ENCODE assay signal across 8 cellular contexts in the genomic region with DNA sequence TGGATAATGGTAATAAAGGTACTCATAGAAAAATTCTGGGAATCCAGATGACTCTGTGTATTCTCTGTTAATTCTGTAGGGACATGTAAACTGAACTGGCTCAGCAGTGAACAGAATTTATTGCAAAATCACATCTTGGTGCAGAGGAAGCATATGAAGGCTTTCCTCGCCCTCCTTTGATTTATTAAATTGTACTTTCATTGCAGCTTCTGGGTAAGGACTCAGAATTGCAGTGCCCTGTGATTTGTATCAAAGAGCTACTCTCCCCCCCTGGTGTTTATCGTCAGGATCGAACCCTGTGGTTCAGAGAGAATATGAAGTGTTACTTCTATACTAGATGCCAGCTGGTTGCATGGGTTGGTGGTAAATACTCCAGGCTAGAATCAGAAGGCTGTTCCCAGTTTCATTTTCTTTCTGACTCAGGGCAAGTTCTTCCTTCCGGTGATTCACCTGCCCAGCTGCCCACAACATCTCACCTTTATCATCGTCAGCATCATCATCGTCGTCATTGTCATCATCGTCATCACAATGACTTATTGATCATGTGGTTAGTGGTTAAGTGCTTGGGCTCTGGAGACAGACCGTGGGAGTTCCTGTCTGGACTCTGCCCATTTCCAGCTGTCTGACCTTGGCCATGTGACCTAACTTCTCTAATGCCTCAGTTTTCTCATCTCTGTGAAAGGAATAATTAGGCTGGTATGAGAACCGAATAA.
DNase-seq lines count a peak whose midpoint lies in the region; ATAC-seq and TF ChIP-seq lines count a peak whose summit lies in the region.

No MANE protein-coding gene starts in this region.

- no peak overlapping the region for H3K4me3 ChIP-seq in lower lobe of right lung

- no peaks in the 10 kb centered on the region for H3K27me3 ChIP-seq in lower lobe of right lung (ENCODE audit: low read depth)

- H3K4me1 Mint-ChIP-seq in stimulated activated memory B cell treated with anti-CD40 and anti-IgM and Interleukin-4, amounts not matched to agents 10 μg/mL and 1 μg/mL and 100 μg/mL, for 72 hours, result peaks cover 35% of the 10 kb centered on the region

- DNase-seq in ACHN (peak; percentile 47), SHP77 treated with DMSO at 0.1 percent for 48 hours (lab: John Stamatoyannopoulos, UW) (peak; percentile 91), lower lobe of right lung (peak; percentile 49), NCI-H1436 treated with DMSO at 0.1 percent for 48 hours (lab: John Stamatoyannopoulos, UW) (no peak)
- peak; percentile 55 for DNase-seq in activated naive CD8-positive, alpha-beta T cell treated with anti-CD3 and anti-CD28 coated beads, Interleukin-2, amount 50 U/mL, for 16 hours (ENCODE audit: low read depth, low spot score)

- H3K36me3 ChIP-seq in lower lobe of right lung, result no peaks in the 10 kb centered on the region

- peak overlapping the region; percentile 20 for H3K27ac ChIP-seq in lower lobe of right lung

- no peak for TF ChIP-seq CTCF in lower lobe of right lung (IDR thresholded peaks at IDR 0.05)

- in situ Hi-C loops in ACHN (cut with HindIII; ENCODE audit: low pct_ligation_motif_present, low pct_unique_long_range_greater_than_20kb, low sequenced_read_pairs), result no loop called here

- H3K4me3 Mint-ChIP-seq in stimulated activated memory B cell treated with anti-CD40 and anti-IgM and Interleukin-4, amounts not matched to agents 10 μg/mL and 1 μg/mL and 100 μg/mL, for 72 hours, result peak overlapping the region; percentile 6

- no peaks in the 10 kb centered on the region for H3K9me3 Mint-ChIP-seq in stimulated activated memory B cell treated with anti-CD40 and anti-IgM and Interleukin-4, amounts not matched to agents 10 μg/mL and 1 μg/mL and 100 μg/mL, for 72 hours

- H3K27me3 Mint-ChIP-seq in stimulated activated memory B cell treated with anti-CD40 and anti-IgM and Interleukin-4, amounts not matched to agents 10 μg/mL and 1 μg/mL and 100 μg/mL, for 72 hours, result no peaks in the 10 kb centered on the region

- H3K36me3 Mint-ChIP-seq in stimulated activated memory B cell treated with anti-CD40 and anti-IgM and Interleukin-4, amounts not matched to agents 10 μg/mL and 1 μg/mL and 100 μg/mL, for 72 hours, result no peaks in the 10 kb centered on the region

- peak; percentile 82 for ATAC-seq in GM18870 (IDR thresholded peaks at IDR 0.05; ENCODE audit: unreplicated experiment)
- ATAC-seq in HG03097 (IDR thresholded peaks at IDR 0.05; ENCODE audit: low FRiP score, unreplicated experiment), result peak; percentile 76
- peak; percentile 73 to 83 for ATAC-seq in lower lobe of right lung
- ATAC-seq in stimulated activated memory B cell treated with anti-CD40 and anti-IgM and Interleukin-4, amounts not matched to agents 10 μg/mL and 1 μg/mL and 100 μg/mL, for 72 hours, result peak; percentile 92

- no peaks in the 10 kb centered on the region for H3K9me3 ChIP-seq in lower lobe of right lung

- peaks cover 58% of the 10 kb centered on the region for H3K4me1 ChIP-seq in lower lobe of right lung

- H3K27ac Mint-ChIP-seq in stimulated activated memory B cell treated with anti-CD40 and anti-IgM and Interleukin-4, amounts not matched to agents 10 μg/mL and 1 μg/mL and 100 μg/mL, for 72 hours, result peak overlapping the region; percentile 74

- intact Hi-C loops in lower lobe of right lung (cut with DNase I), result no loop called here
